In the genomic region with DNA sequence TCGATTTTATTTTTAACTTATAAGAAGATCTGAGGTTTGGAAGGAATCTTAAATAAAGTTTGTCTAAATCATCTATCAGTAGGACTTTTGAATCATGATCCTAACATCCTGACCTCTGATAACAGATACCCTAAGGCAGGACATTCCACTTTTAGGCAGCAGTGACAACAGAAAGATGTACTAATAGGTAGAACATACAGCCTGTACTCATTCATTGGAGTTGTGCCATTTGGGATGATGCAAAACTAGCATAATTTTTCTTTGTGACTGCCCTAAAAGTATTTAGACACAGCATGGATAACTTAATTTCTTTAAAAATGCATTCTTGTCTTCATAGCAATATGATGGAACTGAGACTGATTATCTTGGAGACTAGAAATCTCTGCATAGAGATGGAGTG, we compare ENCODE assay signal across 1 cellular context.
TF ChIP-seq lines count a peak whose summit lies in the region.

No MANE protein-coding gene starts in this region.

TF ChIP-seq in IMR-90, 13 proteins besides CTCF, POLR2A, EP300 and RAD21 (continued from another document):
- no peak for TF ChIP-seq NFE2L2 (IDR thresholded peaks at IDR 0.05; ENCODE audit: low read depth, low read length)
